Comparison of ENCODE assay signal across 19 cellular contexts in genomic region chr4:1967512-1968149, GRCh38. TPM values are rescaled to one million over a fixed set of nuclear protein-coding genes. Genes with fewer than 3 reads are reported as not detected.
DNase-seq lines count a peak whose midpoint lies in the region; ATAC-seq, FAIRE-seq and TF ChIP-seq lines count a peak whose summit lies in the region.
"Had no signal": no experiment of that assay in that cellular context is flagged by ENCODE, and none has a peak within 500 bp of the region (broad histone marks: within the 10 kb centered on the region; RNA-seq: fewer than 3 reads in every experiment).

No MANE protein-coding gene starts in this region.

- no peaks in the 10 kb centered on the region for H3K4me1 Mint-ChIP-seq in stimulated activated memory B cell treated with anti-CD40 and anti-IgM and Interleukin-4, amounts not matched to agents 10 μg/mL and 1 μg/mL and 100 μg/mL, for 72 hours
- H3K4me1 Mint-ChIP-seq: activated CD8-positive, alpha-beta memory T cell treated with anti-CD3 and anti-CD28 coated beads, Interleukin-2, amount 10 ng/mL, durations not matched to agents 7 days and 5 days had no signal

- H3K4me2 ChIP-seq in OCI-LY7 (ENCODE audit: low read length) = no peak overlapping the region

- DNase-seq in AG10803 (ENCODE audit: low read depth) (peak; percentile 16), NCI-H2029 (lab: John Stamatoyannopoulos, UW) (peak; percentile 39), fibroblast of villous mesenchyme (ENCODE audit: low read depth) (peak; percentile 26), OCI-LY7 (ENCODE audit: low spot score) (no peak), RCC 7860 (ENCODE audit: low spot score) (no peak), amniotic stem cell (lab: John Stamatoyannopoulos, UW) (no peak)
- DNase-seq: activated CD8-positive, alpha-beta memory T cell treated with anti-CD3 and anti-CD28 coated beads, Interleukin-2, amount 10 ng/mL, durations not matched to agents 7 days and 5 days; activated naive CD4-positive, alpha-beta T cell treated with Interleukin-2 at 50 U/mL for 16 hours; COR-L47; foreskin melanocyte; HFFc6; left colon; NCI-H1694; SHP77 treated with DMSO at 0.1 percent for 48 hours; T-helper 2 cell had no signal

- peaks cover 64% of the 10 kb centered on the region for H3K36me3 Mint-ChIP-seq in stimulated activated memory B cell treated with anti-CD40 and anti-IgM and Interleukin-4, amounts not matched to agents 10 μg/mL and 1 μg/mL and 100 μg/mL, for 72 hours

- H3K9me3 Mint-ChIP-seq in stimulated activated memory B cell treated with anti-CD40 and anti-IgM and Interleukin-4, amounts not matched to agents 10 μg/mL and 1 μg/mL and 100 μg/mL, for 72 hours = no peaks in the 10 kb centered on the region
- H3K9me3 Mint-ChIP-seq: HFFc6, WTC11 had no signal

- peak overlapping the region; percentile 41 for H3K27ac ChIP-seq in angular gyrus (ENCODE audit: low read depth, low read length)
- no peak overlapping the region for H3K27ac ChIP-seq in OCI-LY7 (ENCODE audit: low read depth, low read length, poor library complexity, severe bottlenecking)

- no peak overlapping the region for H3K4me3 ChIP-seq in AG10803 (ENCODE audit: low read length)
- H3K4me3 ChIP-seq in fibroblast of villous mesenchyme (ENCODE audit: low read depth, low read length) = no peak overlapping the region
- H3K4me3 ChIP-seq in OCI-LY7 (ENCODE audit: low read depth, low read length, poor library complexity, severe bottlenecking) = no peak overlapping the region

- no peak overlapping the region for H3K4me3 Mint-ChIP-seq in stimulated activated memory B cell treated with anti-CD40 and anti-IgM and Interleukin-4, amounts not matched to agents 10 μg/mL and 1 μg/mL and 100 μg/mL, for 72 hours
- H3K4me3 Mint-ChIP-seq: activated CD8-positive, alpha-beta memory T cell treated with anti-CD3 and anti-CD28 coated beads, Interleukin-2, amount 10 ng/mL, durations not matched to agents 7 days and 5 days; HFFc6; WTC11 had no signal

- H3K27me3 Mint-ChIP-seq in stimulated activated memory B cell treated with anti-CD40 and anti-IgM and Interleukin-4, amounts not matched to agents 10 μg/mL and 1 μg/mL and 100 μg/mL, for 72 hours = no peaks in the 10 kb centered on the region
- H3K27me3 Mint-ChIP-seq: activated CD8-positive, alpha-beta memory T cell treated with anti-CD3 and anti-CD28 coated beads, Interleukin-2, amount 10 ng/mL, durations not matched to agents 7 days and 5 days had no signal

- no peak for FAIRE-seq in RCC 7860 (lab: Jason Lieb, UNC)
- FAIRE-seq: HTR-8/SVneo had no signal

- no TSS peak for BruUV-seq in OCI-LY7 (replicated peaks; lab: Mats Ljungman, UMichigan)

- intact Hi-C loops in OCI-LY7 (cut with micrococcal nuclease; ENCODE audit: unreplicated experiment) = no loop called here

- no peaks in the 10 kb centered on the region for H3K4me1 ChIP-seq in OCI-LY7 (ENCODE audit: insufficient read depth, low read length, poor library complexity, severe bottlenecking)

- H2AFZ ChIP-seq in OCI-LY7 (ENCODE audit: low read length) = no peak overlapping the region

- POLR2A ChIA-PET in OCI-LY7 (lab: Charles Lee) = no interaction called here

- no peak for ATAC-seq in stimulated activated memory B cell treated with anti-CD40 and anti-IgM and Interleukin-4, amounts not matched to agents 10 μg/mL and 1 μg/mL and 100 μg/mL, for 72 hours
- ATAC-seq: activated CD8-positive, alpha-beta memory T cell treated with anti-CD3 and anti-CD28 coated beads, Interleukin-2, amount 10 ng/mL, durations not matched to agents 7 days and 5 days; left colon; WTC11 had no signal

- no peaks in the 10 kb centered on the region for H4K20me1 ChIP-seq in OCI-LY7 (ENCODE audit: insufficient read depth, low read length)

- H3K9me3 ChIP-seq in OCI-LY7 (ENCODE audit: low read length) = no peaks in the 10 kb centered on the region

- no peak overlapping the region for H3K27ac Mint-ChIP-seq in stimulated activated memory B cell treated with anti-CD40 and anti-IgM and Interleukin-4, amounts not matched to agents 10 μg/mL and 1 μg/mL and 100 μg/mL, for 72 hours
- H3K27ac Mint-ChIP-seq: WTC11 had no signal

- H3K36me3 ChIP-seq in OCI-LY7 (ENCODE audit: insufficient read depth, low read length) = peaks cover 90% of the 10 kb centered on the region

- no peak for TF ChIP-seq CTCF in AG10803 (conservative IDR thresholded peaks at IDR 0.05; ENCODE audit: low read length)
- TF ChIP-seq CTCF in fibroblast of villous mesenchyme (IDR thresholded peaks at IDR 0.05; ENCODE audit: insufficient read depth, low read depth, low read length) = no peak
- TF ChIP-seq CTCF in OCI-LY7 (conservative IDR thresholded peaks at IDR 0.05; ENCODE audit: low read length) = no peak

- H3K79me2 ChIP-seq in OCI-LY7 (ENCODE audit: insufficient read depth, low read depth, low read length) = no peaks in the 10 kb centered on the region

- no peaks in the 10 kb centered on the region for H3K9me2 ChIP-seq in OCI-LY7 (ENCODE audit: insufficient read depth, low read length)

- CTCF ChIA-PET in OCI-LY7 (lab: Charles Lee; ENCODE audit: unreplicated experiment) = no interaction called here

RNA-seq across cellular contexts. Expression of gene NELFA, which starts 41.1 kb away (rescaled TPM):
- 17.7 and 18.1 TPM in 2 replicates for total RNA-seq in fibroblast of villous mesenchyme
- total RNA-seq in OCI-LY7 (2014; rRNA removed; shearing (Covaris generic)) = 43.5 and 45.5 TPM in 2 replicates
- total RNA-seq in OCI-LY7 (2022) = 45.7 and 53.4 TPM in 2 replicates

Comparison
In these comparisons a context has a peak if more than half of its experiments do, and no peak if none do; other contexts are left out.
1. DNase-seq: peak in AG10803 (single experiment), NCI-H2029 (single experiment) and fibroblast of villous mesenchyme (single experiment); none in OCI-LY7 (single experiment), RCC 7860 (single experiment) and amniotic stem cell (single experiment).